ENCODE assay signal across 15 cellular contexts in genomic region chr17:69869667-69870066, GRCh38.
DNase-seq lines count a peak whose midpoint lies in the region; ATAC-seq lines count a peak whose summit lies in the region.
"Had no signal": no experiment of that assay in that cellular context is flagged by ENCODE, and none has a peak within 500 bp of the region (broad histone marks: within the 10 kb centered on the region; RNA-seq: fewer than 3 reads in every experiment).

No MANE protein-coding gene starts in this region.

- ATAC-seq in GM18511 (IDR thresholded peaks at IDR 0.05; ENCODE audit: unreplicated experiment) (peak; percentile 85), GM21526 (IDR thresholded peaks at IDR 0.05; ENCODE audit: low FRiP score, unreplicated experiment) (peak; percentile 89), HG03097 (IDR thresholded peaks at IDR 0.05; ENCODE audit: low FRiP score, unreplicated experiment) (peak; percentile 70)
- ATAC-seq: Right ventricle myocardium inferior had no signal

- DNase-seq in cerebellar cortex (ENCODE audit: low spot score) (peak; percentile 37), NCI-H1930 (lab: John Stamatoyannopoulos, UW) (no peak), iPS-NIHi11 (ENCODE audit: low spot score) (no peak), mesenteric fat pad (ENCODE audit: low spot score) (no peak), NCI-H2227 (lab: John Stamatoyannopoulos, UW; ENCODE audit: unreplicated experiment) (no peak)
- DNase-seq: activated CD4-positive, alpha-beta T cell treated with anti-CD3 and anti-CD28 coated beads, Interleukin-2, amount 50 U/mL, for 1 hour; activated naive CD8-positive, alpha-beta T cell treated with anti-CD3 and anti-CD28 coated beads, Interleukin-2, amount 10 ng/mL, durations not matched to agents 7 days and 5 days; C1 segment of cervical spinal cord; effector CD4-positive, alpha-beta T cell; NCI-H2081 treated with DMSO at 0.1 percent for 48 hours; testis had no signal
